Comparison of ENCODE assay signal across 14 cellular contexts in the genomic region with DNA sequence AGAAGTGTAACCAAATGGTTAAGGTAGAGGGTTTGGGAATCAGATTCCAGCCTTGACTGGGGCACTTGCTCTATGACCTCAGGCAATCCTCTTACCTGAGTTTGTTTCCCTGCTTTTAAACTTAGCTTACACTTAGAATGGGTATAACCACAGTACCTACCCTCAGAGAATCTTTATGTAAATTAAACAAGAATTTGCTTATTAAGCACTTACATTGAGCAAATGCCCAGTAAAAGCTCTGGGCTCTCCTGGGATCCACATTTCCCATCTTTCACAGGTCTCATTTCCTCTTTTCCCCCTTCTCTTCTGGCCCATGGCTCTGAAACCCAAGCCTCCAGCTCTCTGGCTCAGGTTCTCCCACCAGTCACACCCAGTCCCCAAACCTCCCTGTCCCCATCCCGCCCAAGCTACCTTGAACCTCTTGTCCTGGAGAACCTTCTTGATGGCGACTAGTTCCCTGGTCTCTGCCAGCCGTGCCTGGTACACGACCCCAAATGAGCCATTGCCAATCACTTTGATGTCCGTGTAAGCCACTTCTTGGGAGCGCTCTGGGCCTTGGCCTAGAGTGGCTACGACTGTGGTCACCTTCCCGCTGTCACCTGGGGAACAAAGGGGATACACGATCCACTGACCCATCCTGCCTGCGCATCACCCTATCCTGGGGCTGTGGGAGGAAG. TPM values are rescaled to one million over a fixed set of nuclear protein-coding genes. Genes with fewer than 3 reads are reported as not detected.
DNase-seq lines count a peak whose midpoint lies in the region; TF ChIP-seq lines count a peak whose summit lies in the region.
"Had no signal": no experiment of that assay in that cellular context is flagged by ENCODE, and none has a peak within 500 bp of the region (broad histone marks: within the 10 kb centered on the region; RNA-seq: fewer than 3 reads in every experiment).

No MANE protein-coding gene starts in this region.

- POLR2A ChIA-PET in activated CD4-positive, alpha-beta T cell treated with anti-CD3 and anti-CD28 coated beads, Interleukin-2, amount 10 ng/mL, durations not matched to agents 7 days and 5 days (lab: Charles Lee) = no interaction called here

- no peaks in the 10 kb centered on the region for H3K27me3 ChIP-seq in osteoblast (ENCODE audit: insufficient read depth, low read length)
- no peaks in the 10 kb centered on the region for H3K27me3 ChIP-seq in brain microvascular endothelial cell (replicated peaks)
- H3K27me3 ChIP-seq: suprapubic skin had no signal

- H3K27me3 Mint-ChIP-seq in activated CD4-positive, alpha-beta T cell treated with anti-CD3 and anti-CD28 coated beads, Interleukin-2, amount 10 ng/mL, durations not matched to agents 24 days and 14 days = no peaks in the 10 kb centered on the region
- H3K27me3 Mint-ChIP-seq in activated CD4-positive, alpha-beta T cell treated with anti-CD3 and anti-CD28 coated beads, Interleukin-2, amount 10 ng/mL, durations not matched to agents 7 days and 5 days = no peaks in the 10 kb centered on the region
- H3K27me3 Mint-ChIP-seq in IgD-negative memory B cell (no peaks in the 10 kb centered on the region), brain (peaks cover 4% of the 10 kb centered on the region)

- intact Hi-C loops in activated CD4-positive, alpha-beta T cell treated with anti-CD3 and anti-CD28 coated beads, Interleukin-2, amount 10 ng/mL, durations not matched to agents 24 days and 14 days (cut with micrococcal nuclease) = no loop called here

- peaks cover 58% of the 10 kb centered on the region for H3K79me2 ChIP-seq in osteoblast (ENCODE audit: insufficient read depth, low read length)

- in situ Hi-C loops in brain microvascular endothelial cell (cut with HindIII; ENCODE audit: low pct_ligation_motif_present, low sequenced_read_pairs) = no loop called here

- peaks cover 28% of the 10 kb centered on the region for H3K4me1 Mint-ChIP-seq in activated CD4-positive, alpha-beta T cell treated with anti-CD3 and anti-CD28 coated beads, Interleukin-2, amount 10 ng/mL, durations not matched to agents 24 days and 14 days
- peaks cover 44% of the 10 kb centered on the region for H3K4me1 Mint-ChIP-seq in activated CD4-positive, alpha-beta T cell treated with anti-CD3 and anti-CD28 coated beads, Interleukin-2, amount 10 ng/mL, durations not matched to agents 7 days and 5 days
- peaks cover 12 to 18% (median 17%) of the 10 kb centered on the region in 3 donors for H3K4me1 Mint-ChIP-seq in IgD-negative memory B cell
- H3K4me1 Mint-ChIP-seq in brain = peaks cover 42% of the 10 kb centered on the region

- H3K4me3 Mint-ChIP-seq in activated CD4-positive, alpha-beta T cell treated with anti-CD3 and anti-CD28 coated beads, Interleukin-2, amount 10 ng/mL, durations not matched to agents 24 days and 14 days = no peak overlapping the region
- no peak overlapping the region for H3K4me3 Mint-ChIP-seq in activated CD4-positive, alpha-beta T cell treated with anti-CD3 and anti-CD28 coated beads, Interleukin-2, amount 10 ng/mL, durations not matched to agents 7 days and 5 days
- peak overlapping the region in 3 of 4 donors; percentile 59 to 65 (median 63) for H3K4me3 Mint-ChIP-seq in IgD-negative memory B cell
- H3K4me3 Mint-ChIP-seq in brain = peak overlapping the region in 4 of 5 experiments; percentile 36 to 91 (median 89)

- no peaks in the 10 kb centered on the region for H3K9me3 ChIP-seq in osteoblast (ENCODE audit: low read depth, low read length)
- H3K9me3 ChIP-seq: suprapubic skin had no signal

- H3K9me3 Mint-ChIP-seq in activated CD4-positive, alpha-beta T cell treated with anti-CD3 and anti-CD28 coated beads, Interleukin-2, amount 10 ng/mL, durations not matched to agents 24 days and 14 days = no peaks in the 10 kb centered on the region
- no peaks in the 10 kb centered on the region for H3K9me3 Mint-ChIP-seq in activated CD4-positive, alpha-beta T cell treated with anti-CD3 and anti-CD28 coated beads, Interleukin-2, amount 10 ng/mL, durations not matched to agents 7 days and 5 days
- no peaks in the 10 kb centered on the region for H3K9me3 Mint-ChIP-seq in IgD-negative memory B cell
- no peaks in the 10 kb centered on the region for H3K9me3 Mint-ChIP-seq in brain
- H3K9me3 Mint-ChIP-seq: H9 had no signal

- H2AFZ ChIP-seq in osteoblast (ENCODE audit: low read length) = no peak overlapping the region

- peak overlapping the region; percentile 18 for H3K27ac Mint-ChIP-seq in activated CD4-positive, alpha-beta T cell treated with anti-CD3 and anti-CD28 coated beads, Interleukin-2, amount 10 ng/mL, durations not matched to agents 24 days and 14 days
- no peak overlapping the region for H3K27ac Mint-ChIP-seq in activated CD4-positive, alpha-beta T cell treated with anti-CD3 and anti-CD28 coated beads, Interleukin-2, amount 10 ng/mL, durations not matched to agents 7 days and 5 days
- H3K27ac Mint-ChIP-seq in IgD-negative memory B cell (peak overlapping the region; percentile 67 to 77 (median 71)), brain (peak overlapping the region in 3 of 5 experiments; percentile 60 to 96 (median 79))
- H3K27ac Mint-ChIP-seq: H9 had no signal

- no peak for TF ChIP-seq CTCF in brain (conservative IDR thresholded peaks at IDR 0.05)
- TF ChIP-seq CTCF in osteoblast (IDR thresholded peaks at IDR 0.05; ENCODE audit: extremely low read depth, low read depth, low read length) = no peak
- no peak for TF ChIP-seq CTCF in brain microvascular endothelial cell (IDR thresholded peaks at IDR 0.05; ENCODE audit: low read depth, low read length, missing control alignments)

- peaks cover 33% of the 10 kb centered on the region for H3K36me3 Mint-ChIP-seq in activated CD4-positive, alpha-beta T cell treated with anti-CD3 and anti-CD28 coated beads, Interleukin-2, amount 10 ng/mL, durations not matched to agents 24 days and 14 days (ENCODE audit: low read depth)
- H3K36me3 Mint-ChIP-seq in activated CD4-positive, alpha-beta T cell treated with anti-CD3 and anti-CD28 coated beads, Interleukin-2, amount 10 ng/mL, durations not matched to agents 7 days and 5 days (ENCODE audit: low read depth) = peaks cover 31% of the 10 kb centered on the region
- H3K36me3 Mint-ChIP-seq in IgD-negative memory B cell (peaks cover 2% of the 10 kb centered on the region), brain (peaks cover 42% of the 10 kb centered on the region)

- no peak overlapping the region for H3K4me3 ChIP-seq in osteoblast (ENCODE audit: insufficient read depth, low read length)
- H3K4me3 ChIP-seq in brain microvascular endothelial cell (ENCODE audit: low read depth, low read length) = no peak overlapping the region
- H3K4me3 ChIP-seq: suprapubic skin had no signal

- peaks cover 38% of the 10 kb centered on the region for H3K36me3 ChIP-seq in osteoblast (ENCODE audit: insufficient read depth, low read length)
- peaks cover 30% of the 10 kb centered on the region for H3K36me3 ChIP-seq in brain microvascular endothelial cell (replicated peaks)

- H4K20me1 ChIP-seq in osteoblast (ENCODE audit: insufficient read depth, low read length) = peaks cover 20% of the 10 kb centered on the region

- no peak overlapping the region for H3K4me2 ChIP-seq in osteoblast (ENCODE audit: insufficient read depth, low read length)

- H3K27ac ChIP-seq in osteoblast (ENCODE audit: low read depth, low read length) (no peak overlapping the region), brain microvascular endothelial cell (no peak overlapping the region)
- H3K27ac ChIP-seq: suprapubic skin had no signal

- H3K4me1 ChIP-seq in osteoblast (ENCODE audit: insufficient read depth, low read length) = peaks cover 19% of the 10 kb centered on the region

- CTCF ChIA-PET in activated CD4-positive, alpha-beta T cell treated with anti-CD3 and anti-CD28 coated beads, Interleukin-2, amount 10 ng/mL, durations not matched to agents 7 days and 5 days (lab: Charles Lee) = interaction anchor here (0.6 to 0.9 kb wide), 3 partner anchors 9 to 196 kb away, joined by 3 read pairs; no protein-coding TSS in a partner anchor

- no peak for DNase-seq in activated CD4-positive, alpha-beta T cell treated with anti-CD3 and anti-CD28 coated beads, Interleukin-2, amount 10 ng/mL, durations not matched to agents 24 days and 14 days
- DNase-seq in activated CD4-positive, alpha-beta T cell treated with anti-CD3 and anti-CD28 coated beads, Interleukin-2, amount 10 ng/mL, durations not matched to agents 7 days and 5 days = no peak
- peak; percentile 39 for DNase-seq in osteoblast (ENCODE audit: insufficient read length, low spot score, missing footprints)
- DNase-seq in NAMALWA (ENCODE audit: low spot score) = no peak
- no peak for DNase-seq in NCI-H2227 (lab: John Stamatoyannopoulos, UW; ENCODE audit: unreplicated experiment)
- no peak for DNase-seq in brain microvascular endothelial cell
- DNase-seq: 8988T; central memory CD4-positive, alpha-beta T cell; COR-L47; H9; NCI-H774 had no signal

RNA-seq across cellular contexts. Expression of a gene that starts 2.7 kb away (rescaled TPM):
- total RNA-seq in activated CD4-positive, alpha-beta T cell treated with anti-CD3 and anti-CD28 coated beads, Interleukin-2, amount 10 ng/mL, durations not matched to agents 24 days and 14 days = 50.7 and 52.6 TPM in 2 replicates
- total RNA-seq in activated CD4-positive, alpha-beta T cell treated with anti-CD3 and anti-CD28 coated beads, Interleukin-2, amount 10 ng/mL, durations not matched to agents 7 days and 5 days = 10 to 100 TPM; 42.7 to 53.4 TPM
- polyA plus RNA-seq in IgD-negative memory B cell (24.5 TPM), brain (ENCODE audit: insufficient read depth, low read depth, low replicate concordance) (159 TPM)
- 16.2 and 18.1 TPM in 2 replicates for total RNA-seq in osteoblast

RNA-seq across cellular contexts. Expression of a gene that starts 15.2 kb away (rescaled TPM):
- 71.6 and 82.3 TPM in 2 replicates for total RNA-seq in activated CD4-positive, alpha-beta T cell treated with anti-CD3 and anti-CD28 coated beads, Interleukin-2, amount 10 ng/mL, durations not matched to agents 24 days and 14 days
- 10 to 100 TPM; 56.5 to 57.9 TPM for total RNA-seq in activated CD4-positive, alpha-beta T cell treated with anti-CD3 and anti-CD28 coated beads, Interleukin-2, amount 10 ng/mL, durations not matched to agents 7 days and 5 days
- 6.7 TPM for polyA plus RNA-seq in IgD-negative memory B cell
- polyA plus RNA-seq in brain (ENCODE audit: insufficient read depth, low read depth, low replicate concordance) = 30.1 TPM
- 31.8 and 44.8 TPM in 2 replicates for total RNA-seq in osteoblast

RNA-seq across cellular contexts. Expression of a gene that starts 19.6 kb away (rescaled TPM):
- 19.0 and 20.1 TPM in 2 replicates for total RNA-seq in activated CD4-positive, alpha-beta T cell treated with anti-CD3 and anti-CD28 coated beads, Interleukin-2, amount 10 ng/mL, durations not matched to agents 24 days and 14 days
- total RNA-seq in activated CD4-positive, alpha-beta T cell treated with anti-CD3 and anti-CD28 coated beads, Interleukin-2, amount 10 ng/mL, durations not matched to agents 7 days and 5 days = 10 to 100 TPM; 18.0 to 18.5 TPM
- 8.0 TPM for polyA plus RNA-seq in IgD-negative memory B cell
- polyA plus RNA-seq in brain (ENCODE audit: insufficient read depth, low read depth, low replicate concordance) = 6.3 TPM
- total RNA-seq in osteoblast = 11.5 and 11.9 TPM in 2 replicates

RNA-seq across cellular contexts. Expression of a gene that starts 22.2 kb away (rescaled TPM):
- 28.7 and 34.8 TPM in 2 replicates for total RNA-seq in activated CD4-positive, alpha-beta T cell treated with anti-CD3 and anti-CD28 coated beads, Interleukin-2, amount 10 ng/mL, durations not matched to agents 24 days and 14 days
- total RNA-seq in activated CD4-positive, alpha-beta T cell treated with anti-CD3 and anti-CD28 coated beads, Interleukin-2, amount 10 ng/mL, durations not matched to agents 7 days and 5 days = 10 to 100 TPM; 37.2 to 42.4 TPM
- polyA plus RNA-seq in IgD-negative memory B cell (159 TPM), brain (ENCODE audit: insufficient read depth, low read depth, low replicate concordance) (63.1 TPM)
- 19.9 and 26.2 TPM in 2 replicates for total RNA-seq in osteoblast

RNA-seq across cellular contexts. Expression of a gene that starts 29.4 kb away (rescaled TPM):
- total RNA-seq in activated CD4-positive, alpha-beta T cell treated with anti-CD3 and anti-CD28 coated beads, Interleukin-2, amount 10 ng/mL, durations not matched to agents 24 days and 14 days = 61.2 and 65.6 TPM in 2 replicates
- total RNA-seq in activated CD4-positive, alpha-beta T cell treated with anti-CD3 and anti-CD28 coated beads, Interleukin-2, amount 10 ng/mL, durations not matched to agents 7 days and 5 days = 10 to 100 TPM; 69.3 to 81.0 TPM
- polyA plus RNA-seq in IgD-negative memory B cell = 4.5 TPM
- 77.9 TPM for polyA plus RNA-seq in brain (ENCODE audit: insufficient read depth, low read depth, low replicate concordance)
- 33.6 and 39.1 TPM in 2 replicates for total RNA-seq in osteoblast

Comparison
In these comparisons a context has a peak if more than half of its experiments do, and no peak if none do; other contexts are left out.
1. H3K4me3 Mint-ChIP-seq: peak in IgD-negative memory B cell (3 of 4) and brain (4 of 5); none in activated CD4-positive, alpha-beta T cell treated with anti-CD3 and anti-CD28 coated beads, Interleukin-2, amount 10 ng/mL, durations not matched to agents 24 days and 14 days (single experiment) and activated CD4-positive, alpha-beta T cell treated with anti-CD3 and anti-CD28 coated beads, Interleukin-2, amount 10 ng/mL, durations not matched to agents 7 days and 5 days (single experiment).